In the genomic region with DNA sequence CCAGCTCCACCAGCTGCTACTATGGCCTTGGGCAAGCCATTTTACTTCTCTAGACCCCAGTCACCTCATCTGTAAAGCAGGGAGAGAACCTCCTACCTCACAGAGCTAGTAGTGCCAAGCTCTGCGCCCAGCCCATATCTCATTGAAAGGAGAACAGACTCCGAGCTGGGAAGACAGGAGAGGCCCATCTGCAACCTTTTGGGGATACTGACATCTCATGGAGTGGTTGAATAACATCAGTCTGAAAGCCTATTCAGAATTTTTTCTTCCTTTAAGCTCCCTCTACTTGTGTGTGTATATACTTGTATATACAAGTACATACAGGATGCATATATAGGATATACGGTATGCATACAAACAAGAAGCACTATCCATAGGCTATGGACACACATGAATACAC, we compare ENCODE assay signal across 15 cellular contexts.
DNase-seq lines count a peak whose midpoint lies in the region; ATAC-seq and TF ChIP-seq lines count a peak whose summit lies in the region.
"Had no signal": no experiment of that assay in that cellular context is flagged by ENCODE, and none has a peak within 500 bp of the region (broad histone marks: within the 10 kb centered on the region; RNA-seq: fewer than 3 reads in every experiment).

No MANE protein-coding gene starts in this region.

- no peak overlapping the region for H3K4me2 ChIP-seq in neuronal stem cell (ENCODE audit: insufficient read depth, low read length, poor library complexity, severe bottlenecking)

- no peaks in the 10 kb centered on the region for H3K79me1 ChIP-seq in neuronal stem cell (ENCODE audit: low read depth, low read length)

- H2BK12ac ChIP-seq in neuronal stem cell (ENCODE audit: low read length) = no peak overlapping the region

- no peak overlapping the region for H2BK120ac ChIP-seq in neuronal stem cell (ENCODE audit: low read depth, low read length)

- H3K4ac ChIP-seq in neuronal stem cell (ENCODE audit: low read length) = no peak overlapping the region

- H3K27me3 ChIP-seq in esophagus muscularis mucosa = peaks cover 0 to 30% (median 0%) of the 10 kb centered on the region in 4 donors
- H3K27me3 ChIP-seq in neuronal stem cell (ENCODE audit: control insufficient read depth in 3 of 3, insufficient read depth in 3 of 3, low read depth in 1 of 3, low read length in 3 of 3) = peaks cover 0 to 4% (median 0%) of the 10 kb centered on the region in 3 experiments
- H3K27me3 ChIP-seq: BE2C had no signal

- H3K36me3 Mint-ChIP-seq in activated CD4-positive, alpha-beta T cell treated with anti-CD3 and anti-CD28 coated beads, Interleukin-2, amount 10 ng/mL, durations not matched to agents 24 days and 14 days (ENCODE audit: low read depth) = no peaks in the 10 kb centered on the region
- H3K36me3 Mint-ChIP-seq: CD4-positive, alpha-beta memory T cell had no signal

- no peak for TF ChIP-seq CTCF in esophagus muscularis mucosa (IDR thresholded peaks at IDR 0.05)

- 44% methylated on average over 3 of the region's 3 CpGs for WGBS in esophagus muscularis mucosa
- WGBS in neuronal stem cell (ENCODE audit: extremely low coverage in 2 of 2, insufficient read length in 2 of 2, insufficient replicate concordance in 1 of 2), 2 donors = no CpG with 5 or more reads among the region's 3 CpGs

- no peak overlapping the region for H3K27ac Mint-ChIP-seq in activated CD4-positive, alpha-beta T cell treated with anti-CD3 and anti-CD28 coated beads, Interleukin-2, amount 10 ng/mL, durations not matched to agents 24 days and 14 days
- H3K27ac Mint-ChIP-seq: CD4-positive, alpha-beta memory T cell had no signal

- no peak for ATAC-seq in HG03097 (IDR thresholded peaks at IDR 0.05; ENCODE audit: low FRiP score, unreplicated experiment)
- no peak for ATAC-seq in HG03378 (IDR thresholded peaks at IDR 0.05; ENCODE audit: unreplicated experiment)

- H3K27ac ChIP-seq in esophagus muscularis mucosa (replicated peaks in 1 of 4) (no peak overlapping the region), neuronal stem cell (replicated peaks; ENCODE audit: low read length) (no peak overlapping the region)
- H3K27ac ChIP-seq: C4-2B had no signal

- DNase-seq in activated CD4-positive, alpha-beta T cell treated with anti-CD3 and anti-CD28 coated beads, Interleukin-2, amount 10 ng/mL, durations not matched to agents 24 days and 14 days = peak; percentile 26
- DNase-seq in activated CD4-positive, alpha-beta T cell treated with anti-CD3 and anti-CD28 coated beads, Interleukin-2, amount 50 U/mL, for 1 hour = no peak
- DNase-seq in HT-29 (ENCODE audit: low spot score) = peak; percentile 7
- DNase-seq in esophagus muscularis mucosa (ENCODE audit: extremely low spot score) = peak; percentile 68
- DNase-seq in neuronal stem cell (ENCODE audit: low spot score) = no peak
- DNase-seq: BE2C; CD4-positive, alpha-beta memory T cell; COR-L47; GOT3; Kasumi-1; KBM-7 had no signal

- no peak overlapping the region for H4K8ac ChIP-seq in neuronal stem cell (ENCODE audit: low read depth, low read length)

- H3K4me1 Mint-ChIP-seq in activated CD4-positive, alpha-beta T cell treated with anti-CD3 and anti-CD28 coated beads, Interleukin-2, amount 10 ng/mL, durations not matched to agents 24 days and 14 days = no peaks in the 10 kb centered on the region
- H3K4me1 Mint-ChIP-seq: CD4-positive, alpha-beta memory T cell had no signal

- H3K14ac ChIP-seq in neuronal stem cell (ENCODE audit: low read length) = no peak overlapping the region

- H2AK5ac ChIP-seq in neuronal stem cell (ENCODE audit: low read depth, low read length) = no peak overlapping the region

- H3K4me3 Mint-ChIP-seq in activated CD4-positive, alpha-beta T cell treated with anti-CD3 and anti-CD28 coated beads, Interleukin-2, amount 10 ng/mL, durations not matched to agents 24 days and 14 days = no peak overlapping the region
- H3K4me3 Mint-ChIP-seq: CD4-positive, alpha-beta memory T cell had no signal

- peaks cover 0 to 9% (median 2%) of the 10 kb centered on the region in 4 donors for H3K9me3 ChIP-seq in esophagus muscularis mucosa
- H3K9me3 ChIP-seq in neuronal stem cell (replicated peaks in 1 of 2; ENCODE audit: control insufficient read depth in 2 of 2, insufficient read depth in 1 of 2, low read depth in 1 of 2, low read length in 2 of 2) = peaks cover 0 to 4% of the 10 kb centered on the region in 2 donors
- H3K9me3 ChIP-seq: BE2C, HAP-1 had no signal

- no peak overlapping the region for H2BK5ac ChIP-seq in neuronal stem cell (ENCODE audit: low read length)

- no peak overlapping the region for H3K18ac ChIP-seq in neuronal stem cell (ENCODE audit: low read length)

- TF ChIP-seq POLR2A in esophagus muscularis mucosa (IDR thresholded peaks at IDR 0.05; ENCODE audit: low read depth) = no peak

- H3K9me3 Mint-ChIP-seq in activated CD4-positive, alpha-beta T cell treated with anti-CD3 and anti-CD28 coated beads, Interleukin-2, amount 10 ng/mL, durations not matched to agents 24 days and 14 days = no peaks in the 10 kb centered on the region

- H3K4me3 ChIP-seq in esophagus muscularis mucosa (no peak overlapping the region), neuronal stem cell (ENCODE audit: low read length in 2 of 2) (no peak overlapping the region)
- H3K4me3 ChIP-seq: HAP-1 had no signal

- no peak overlapping the region for H2AFZ ChIP-seq in neuronal stem cell (ENCODE audit: low read length)

- no peak overlapping the region for H3K23ac ChIP-seq in neuronal stem cell (ENCODE audit: low read depth, low read length, poor library complexity)

- TF ChIP-seq EP300 in esophagus muscularis mucosa (IDR thresholded peaks at IDR 0.05) = no peak

- no peak overlapping the region for H2BK15ac ChIP-seq in neuronal stem cell (ENCODE audit: low read length)

- peaks cover 17% of the 10 kb centered on the region for H3K27me3 Mint-ChIP-seq in activated CD4-positive, alpha-beta T cell treated with anti-CD3 and anti-CD28 coated beads, Interleukin-2, amount 10 ng/mL, durations not matched to agents 24 days and 14 days

- H4K91ac ChIP-seq in neuronal stem cell (ENCODE audit: low read depth, low read length, poor library complexity) = no peak overlapping the region

- no peak overlapping the region for H3K9ac ChIP-seq in neuronal stem cell (ENCODE audit: low read depth, low read length, poor library complexity)

- intact Hi-C loops in activated CD4-positive, alpha-beta T cell treated with anti-CD3 and anti-CD28 coated beads, Interleukin-2, amount 10 ng/mL, durations not matched to agents 24 days and 14 days (cut with micrococcal nuclease) = no loop called here
- intact Hi-C loops in esophagus muscularis mucosa (cut with DNase I) = no loop called here

- no peaks in the 10 kb centered on the region for H3K36me3 ChIP-seq in esophagus muscularis mucosa
- no peaks in the 10 kb centered on the region for H3K36me3 ChIP-seq in neuronal stem cell (replicated peaks in 1 of 2; ENCODE audit: control insufficient read depth in 2 of 2, insufficient read depth in 2 of 2, low read length in 2 of 2)
- H3K36me3 ChIP-seq: BE2C, HAP-1 had no signal

- H3K4me1 ChIP-seq in esophagus muscularis mucosa = peaks cover 0 to 6% (median 0%) of the 10 kb centered on the region in 4 donors
- H3K4me1 ChIP-seq in neuronal stem cell (ENCODE audit: control insufficient read depth in 2 of 2, insufficient read depth in 1 of 2, low read depth in 1 of 2, low read length in 2 of 2) = peaks cover 0 to 3% of the 10 kb centered on the region in 2 donors
- H3K4me1 ChIP-seq: BE2C, HAP-1 had no signal

Comparison
In these comparisons a context has a peak if more than half of its experiments do, and no peak if none do; other contexts are left out.
1. DNase-seq: peak in activated CD4-positive, alpha-beta T cell treated with anti-CD3 and anti-CD28 coated beads, Interleukin-2, amount 10 ng/mL, durations not matched to agents 24 days and 14 days (single experiment), HT-29 (single experiment) and esophagus muscularis mucosa (single experiment); none in activated CD4-positive, alpha-beta T cell treated with anti-CD3 and anti-CD28 coated beads, Interleukin-2, amount 50 U/mL, for 1 hour (single experiment) and neuronal stem cell (single experiment).